In the genomic region with DNA sequence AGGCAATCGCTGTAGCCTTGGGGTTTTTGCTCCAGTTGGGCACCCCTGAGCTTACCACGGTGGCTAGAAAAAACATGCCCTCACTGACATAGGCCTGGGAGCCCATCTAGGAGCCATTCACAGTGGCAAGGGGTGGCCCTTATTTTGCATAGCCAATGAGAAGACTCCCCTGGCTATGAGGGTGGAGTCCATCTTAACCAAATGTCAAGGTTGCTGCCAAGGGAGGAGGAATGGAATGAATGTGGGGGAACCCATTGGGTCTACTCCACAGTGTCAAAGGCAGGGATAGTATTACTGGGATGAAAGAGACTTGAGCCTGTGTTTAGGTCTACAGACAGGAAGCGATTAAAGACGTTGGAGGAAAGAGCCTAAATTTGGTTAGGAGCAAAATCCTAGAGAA, we compare ENCODE assay signal across 8 cellular contexts.
A peak's percentile ranks its signal among the peaks of the same experiment; 100 is the strongest.
DNase-seq lines count a peak whose midpoint lies in the region; ATAC-seq, FAIRE-seq and TF ChIP-seq lines count a peak whose summit lies in the region.
"Not testable (repeated sequence)": the region's sequence is repeated elsewhere in the genome, so short reads cannot be mapped to it uniquely, and the experiment has no call there.

No MANE protein-coding gene starts in this region.

- TF ChIP-seq RAD21 in A549 (conservative IDR thresholded peaks at IDR 0.05 in 1 of 2, IDR thresholded peaks at IDR 0.05 in 1 of 2) = not testable (repeated sequence)

- not testable (repeated sequence) for H2AFZ ChIP-seq in osteoblast (ENCODE audit: low read length)

- H4K20me1 ChIP-seq in osteoblast (ENCODE audit: insufficient read depth, low read length) = not testable (repeated sequence)

- not testable (repeated sequence) for FAIRE-seq in A549 (lab: Jason Lieb, UNC)

- CTCF ChIA-PET in A549 (lab: Yijun Ruan, JAX); RWPE1 (lab: Yijun Ruan, JAX); WTC11 (lab: Charles Lee); MCF 10A (lab: Yijun Ruan, JAX): not testable (repeated sequence)

- peak overlapping the region; percentile 70; the same call in 2 of the 3 replicates for H3K4me2 ChIP-seq in A549
- not testable (repeated sequence) for H3K4me2 ChIP-seq in osteoblast (ENCODE audit: insufficient read depth, low read length)

- not testable (repeated sequence) for H3K27ac Mint-ChIP-seq in WTC11
- peak overlapping the region; percentile 21 for H3K27ac Mint-ChIP-seq in MCF 10A (ENCODE audit: low read depth, unreplicated experiment)

- not testable (repeated sequence) for TF ChIP-seq CTCF in A549 (IDR thresholded peaks at IDR 0.05); RWPE1 (conservative IDR thresholded peaks at IDR 0.05; ENCODE audit: low read depth); WTC11 (IDR thresholded peaks at IDR 0.05); MCF 10A (IDR thresholded peaks at IDR 0.05; ENCODE audit: unreplicated experiment); fibroblast of the aortic adventitia (IDR thresholded peaks at IDR 0.05; ENCODE audit: insufficient read depth, low read length); osteoblast (IDR thresholded peaks at IDR 0.05; ENCODE audit: extremely low read depth, low read depth, low read length)

- TF ChIP-seq EP300 in A549 (IDR thresholded peaks at IDR 0.05) = not testable (repeated sequence)

- POLR2A ChIA-PET in A549 (lab: Yijun Ruan, JAX); RWPE1 (lab: Yijun Ruan, JAX; ENCODE audit: low non-redundant PET); WTC11 (lab: Charles Lee); MCF 10A (lab: Yijun Ruan, JAX): not testable (repeated sequence)

- 86% methylated on average over 4 of the region's 4 CpGs for WGBS in A549 (ENCODE audit: missing lambda C conversion rate)

- not testable (repeated sequence) for H3K4me1 Mint-ChIP-seq in WTC11
- peaks cover 10% of the 10 kb centered on the region for H3K4me1 Mint-ChIP-seq in MCF 10A (ENCODE audit: insufficient read depth, unreplicated experiment)

- not testable (repeated sequence) for DNase-seq in A549 (ENCODE audit: low read depth in 1 of 2, low spot score in 1 of 2); RWPE1 (ENCODE audit: low spot score); WTC11 (ENCODE audit: low spot score); MCF 10A (ENCODE audit: unreplicated experiment); osteoblast (ENCODE audit: insufficient read length, low spot score, missing footprints)
- DNase-seq in EL (peak; percentile 32), M059J (ENCODE audit: low read depth) (peak; percentile 63), fibroblast of the aortic adventitia (ENCODE audit: low read depth) (peak; percentile 41)

- intact Hi-C loops in MCF 10A (cut with micrococcal nuclease) = not testable (repeated sequence)

- H3K27ac ChIP-seq in A549 (peak overlapping the region; percentile 77 to 78), RWPE1 (peak overlapping the region; percentile 58; the same call in 1 of the 2 replicates), osteoblast (ENCODE audit: low read depth, low read length) (peak overlapping the region; percentile 70)

- BruUV-seq in MCF 10A (replicated peaks; lab: Mats Ljungman, UMichigan) = not testable (repeated sequence)

- not testable (repeated sequence) for H3K36me3 Mint-ChIP-seq in WTC11; MCF 10A (ENCODE audit: insufficient read depth, unreplicated experiment)

- not testable (repeated sequence) for H3K4me3 ChIP-seq in A549; fibroblast of the aortic adventitia (ENCODE audit: low read depth, low read length); osteoblast (ENCODE audit: insufficient read depth, low read length)

- not testable (repeated sequence) for H3K9me3 Mint-ChIP-seq in WTC11; MCF 10A (ENCODE audit: unreplicated experiment)

- not testable (repeated sequence) for ATAC-seq in A549
- ATAC-seq in WTC11 = peak; percentile 14

- not testable (repeated sequence) for H3K27me3 ChIP-seq in osteoblast (ENCODE audit: insufficient read depth, low read length)

- H3K4me1 ChIP-seq in A549 = peaks cover 29% of the 10 kb centered on the region
- H3K4me1 ChIP-seq in osteoblast (ENCODE audit: insufficient read depth, low read length) = peaks cover 22% of the 10 kb centered on the region

- not testable (repeated sequence) for H3K36me3 ChIP-seq in osteoblast (ENCODE audit: insufficient read depth, low read length)

- not testable (repeated sequence) for H3K79me2 ChIP-seq in osteoblast (ENCODE audit: insufficient read depth, low read length)

- H3K4me3 Mint-ChIP-seq in WTC11; MCF 10A (ENCODE audit: unreplicated experiment): not testable (repeated sequence)

- TF ChIP-seq POLR2A in A549 (IDR thresholded peaks at IDR 0.05; ENCODE audit: low read length) = not testable (repeated sequence)

- H3K9me3 ChIP-seq in A549; osteoblast (ENCODE audit: low read depth, low read length): not testable (repeated sequence)

- H3K27me3 Mint-ChIP-seq in WTC11 (ENCODE audit: low read depth); MCF 10A (ENCODE audit: insufficient read depth, unreplicated experiment): not testable (repeated sequence)
